In genomic region chr22:32333769-32334639, GRCh38 we compare ENCODE assay signal across 16 cellular contexts. TPM values are rescaled to one million over a fixed set of nuclear protein-coding genes. Genes with fewer than 3 reads are reported as not detected.
"Had no signal": no experiment of that assay in that cellular context is flagged by ENCODE, and none has a peak within 500 bp of the region (broad histone marks: within the 10 kb centered on the region; RNA-seq: fewer than 3 reads in every experiment).

No MANE protein-coding gene starts in this region.

- H3K4me1 Mint-ChIP-seq: activated CD4-positive, alpha-beta T cell treated with anti-CD3 and anti-CD28 coated beads, Interleukin-2, amount 10 ng/mL, durations not matched to agents 7 days and 5 days had no signal

- H3K9me3 Mint-ChIP-seq: activated CD4-positive, alpha-beta T cell treated with anti-CD3 and anti-CD28 coated beads, Interleukin-2, amount 10 ng/mL, durations not matched to agents 7 days and 5 days; nephron progenitor cell; T-helper 1 cell treated with Interleukin-12 subunit alpha and Interleukin-12 subunit beta and Interleukin-4 antibody, amounts not matched to agents 30 μg/mL and 1 μg/mL, for 36 hours had no signal

- ATAC-seq: left lung had no signal

- DNase-seq: activated CD4-positive, alpha-beta T cell treated with anti-CD3 and anti-CD28 coated beads, Interleukin-2, amount 10 ng/mL, durations not matched to agents 7 days and 5 days; activated CD4-positive, CD25-positive, alpha-beta regulatory T cell; colonic mucosa; effector CD8-positive, alpha-beta T cell; nephron progenitor cell; retina had no signal

- H3K27ac Mint-ChIP-seq: activated CD4-positive, alpha-beta T cell treated with anti-CD3 and anti-CD28 coated beads, Interleukin-2, amount 10 ng/mL, durations not matched to agents 7 days and 5 days; T-helper 1 cell treated with Interleukin-12 subunit alpha and Interleukin-12 subunit beta and Interleukin-4 antibody, amounts not matched to agents 30 μg/mL and 1 μg/mL, for 36 hours had no signal

- H3K4me3 Mint-ChIP-seq: activated CD4-positive, alpha-beta T cell treated with anti-CD3 and anti-CD28 coated beads, Interleukin-2, amount 10 ng/mL, durations not matched to agents 7 days and 5 days; T-helper 1 cell treated with Interleukin-12 subunit alpha and Interleukin-12 subunit beta and Interleukin-4 antibody, amounts not matched to agents 30 μg/mL and 1 μg/mL, for 36 hours had no signal

- H3K27ac ChIP-seq: cardiac muscle cell, colonic mucosa, heart right ventricle, left lung, ovary, tibial artery had no signal

- H3K9me3 ChIP-seq: colonic mucosa, heart right ventricle, left lung, ovary, tibial artery had no signal

- H3K36me3 ChIP-seq: cardiac muscle cell, colonic mucosa, heart right ventricle, left lung, ovary, tibial artery had no signal

- H3K4me1 ChIP-seq: colonic mucosa, left lung, tibial artery had no signal

- H3K4me3 ChIP-seq: cardiac muscle cell, colonic mucosa, heart right ventricle, left lung, ovary, smooth muscle cell, tibial artery had no signal

- H3K27me3 ChIP-seq: cardiac muscle cell, colonic mucosa, ovary had no signal

RNA-seq across cellular contexts. Expression of gene RFPL3, which starts 23.7 kb away (rescaled TPM):
- total RNA-seq: activated CD4-positive, alpha-beta T cell treated with anti-CD3 and anti-CD28 coated beads, Interleukin-2, amount 10 ng/mL, durations not matched to agents 7 days and 5 days; astrocyte; cardiac muscle cell; colonic mucosa; fibroblast of lung; frontal cortex; heart right ventricle; left lung; ovary; smooth muscle cell had no signal
